ENCODE assay signal across 2 cellular contexts in the genomic region with DNA sequence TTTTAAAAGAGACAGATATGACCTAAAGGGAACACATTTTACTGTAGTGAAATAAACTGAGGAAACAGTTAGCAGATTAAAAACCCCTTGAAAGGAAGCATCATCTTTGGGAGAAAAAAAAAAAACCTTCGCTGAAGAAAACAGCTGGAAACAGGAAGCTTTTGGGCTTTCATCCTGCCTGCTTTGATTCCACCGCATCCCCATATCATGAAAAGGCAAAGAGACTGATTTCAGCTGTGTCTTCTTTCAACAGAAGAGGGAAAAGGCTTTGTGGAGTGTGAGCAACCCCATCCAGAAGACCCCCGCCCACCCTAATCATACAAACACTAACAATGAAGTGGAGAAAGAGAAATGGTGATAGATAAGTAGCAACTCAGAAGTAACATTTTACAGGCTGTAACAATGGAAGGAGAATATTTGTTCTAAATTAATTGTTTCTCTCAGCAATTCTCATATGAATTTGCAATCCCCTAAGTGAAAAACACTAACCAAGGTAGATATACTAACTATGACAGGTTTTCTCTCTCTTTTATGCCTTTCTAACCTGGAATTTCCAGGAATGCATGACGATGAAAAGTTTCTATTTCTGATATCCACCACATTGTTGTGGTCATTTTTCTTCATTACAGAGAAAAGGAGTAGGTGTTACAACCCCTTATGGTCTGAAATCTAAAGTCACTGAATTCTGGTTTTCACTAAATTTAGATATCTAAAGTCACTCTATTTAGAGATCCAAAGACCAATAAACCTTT.
TF ChIP-seq lines count a peak whose summit lies in the region.

No MANE protein-coding gene starts in this region.

TF ChIP-seq in HEK293, 187 proteins besides CTCF, POLR2A, EP300 and RAD21 (continued from another document):
- TF ChIP-seq ZBTB49 (tag by site-specific recombination; IDR thresholded peaks at IDR 0.05; ENCODE audit: low read depth): no peak
- no peak; the same call in 1 of the 2 replicates for TF ChIP-seq FEZF1 (tag by site-specific recombination; IDR thresholded peaks at IDR 0.05)
- TF ChIP-seq ZNF701 (tag by site-specific recombination; IDR thresholded peaks at IDR 0.05): no peak

TF ChIP-seq in SK-N-SH treated with all-trans-retinoic acid at 6 μM for 48 hours, 23 proteins besides CTCF, POLR2A, EP300 and RAD21 (continued from another document):
- TF ChIP-seq ZC3H10 (CRISPR knock-in tag; IDR thresholded peaks at IDR 0.05): no peak
- TF ChIP-seq ZFP3 (CRISPR knock-in tag; IDR thresholded peaks at IDR 0.05): no peak
- no peak for TF ChIP-seq CSDC2 (CRISPR knock-in tag; IDR thresholded peaks at IDR 0.05)
- TF ChIP-seq ZNF70 (CRISPR knock-in tag; IDR thresholded peaks at IDR 0.05): no peak
